In the genomic region with DNA sequence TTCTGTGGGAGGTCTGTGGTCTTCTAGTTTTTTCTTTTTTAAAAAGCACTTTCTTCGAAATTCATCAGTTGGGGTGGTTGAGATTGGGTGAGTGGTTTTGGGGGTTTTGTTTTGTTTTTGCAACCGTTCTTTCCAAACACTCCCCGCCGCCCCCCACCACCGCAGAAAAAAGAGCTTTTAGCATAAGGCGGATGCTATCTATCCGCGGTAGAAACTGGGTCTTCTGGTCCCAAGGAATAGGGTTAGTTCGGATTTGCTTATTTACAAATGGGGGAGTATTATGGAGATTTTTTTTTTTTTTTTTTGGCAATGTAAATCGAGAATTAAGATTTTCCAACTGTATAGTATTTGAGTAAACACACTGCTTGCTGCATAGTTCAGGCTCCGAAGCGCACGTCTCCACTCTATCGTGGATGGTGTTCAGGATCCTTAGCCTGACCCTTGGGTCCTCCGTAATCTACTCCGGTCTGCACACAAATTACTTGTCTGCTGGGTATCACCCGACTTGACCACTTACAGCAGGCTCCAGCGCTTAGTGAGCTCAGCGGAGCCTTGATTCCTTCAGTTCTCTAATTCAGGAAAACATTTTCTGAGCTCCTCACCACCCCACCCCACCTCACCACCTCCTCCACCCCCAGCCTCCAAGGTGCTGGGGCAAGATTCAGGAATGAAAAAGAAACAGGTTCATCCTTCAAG, we compare ENCODE assay signal across 8 cellular contexts. TPM values are rescaled to one million over a fixed set of nuclear protein-coding genes. Genes with fewer than 3 reads are reported as not detected.
DNase-seq lines count a peak whose midpoint lies in the region; ATAC-seq, FAIRE-seq and TF ChIP-seq lines count a peak whose summit lies in the region.

No MANE protein-coding gene starts in this region.

- 9 to 17% methylated on average over 19 of the region's 19 CpGs for WGBS in testis, 2 donors

- no peak overlapping the region for H2AFZ ChIP-seq in keratinocyte (ENCODE audit: control insufficient read depth, low read length)

- no peak overlapping the region for H3K27ac Mint-ChIP-seq in activated naive CD4-positive, alpha-beta T cell treated with anti-CD3 and anti-CD28 coated beads for 36 hours

- CTCF ChIA-PET in activated naive CD4-positive, alpha-beta T cell treated with anti-CD3 and anti-CD28 coated beads for 36 hours (lab: Charles Lee) = interaction anchor here (0.6 to 1.0 kb wide), 4 partner anchors 10 to 1166 kb away, joined by 3 to 8 read pairs (median 4); no protein-coding TSS in a partner anchor

- H3K4me2 ChIP-seq in keratinocyte (ENCODE audit: control insufficient read depth, extremely low read depth, insufficient read depth, low read depth, low read length) = peak overlapping the region; percentile 2

- no peaks in the 10 kb centered on the region for H3K27me3 ChIP-seq in adipocyte (replicated peaks; ENCODE audit: control insufficient read depth, insufficient read depth, low read length)
- peaks cover 54% of the 10 kb centered on the region for H3K27me3 ChIP-seq in keratinocyte (ENCODE audit: control insufficient read depth, extremely low read depth, insufficient read depth, low read length)
- H3K27me3 ChIP-seq in testis = no peaks in the 10 kb centered on the region

- peaks cover 20% of the 10 kb centered on the region for H3K4me1 Mint-ChIP-seq in activated naive CD4-positive, alpha-beta T cell treated with anti-CD3 and anti-CD28 coated beads for 36 hours (ENCODE audit: low read depth)

- no peaks in the 10 kb centered on the region for H3K9me1 ChIP-seq in keratinocyte (ENCODE audit: control insufficient read depth, extremely low read depth, insufficient read depth, low read length)

- no peaks in the 10 kb centered on the region for H3K9me3 ChIP-seq in adipocyte (ENCODE audit: control insufficient read depth, low read length)
- no peaks in the 10 kb centered on the region for H3K9me3 ChIP-seq in keratinocyte (ENCODE audit: control insufficient read depth, low read depth, low read length)
- H3K9me3 ChIP-seq in testis = no peaks in the 10 kb centered on the region

- H3K9ac ChIP-seq in adipocyte (ENCODE audit: low read length) (peak overlapping the region; percentile 78), keratinocyte (ENCODE audit: control insufficient read depth, extremely low read depth, insufficient read depth, low read length) (no peak overlapping the region)

- intact Hi-C loops in activated naive CD4-positive, alpha-beta T cell treated with anti-CD3 and anti-CD28 coated beads for 36 hours (cut with micrococcal nuclease) = loop anchor here (2.0 to 5.0 kb wide), 2 partner anchors 35 to 112 kb away; partner anchors contain the start of genes DNAJB9 and THAP5
- intact Hi-C loops in testis (cut with DNase I; ENCODE audit: low total_unique reads) = no loop called here

- TF ChIP-seq CTCF in keratinocyte (optimal IDR thresholded peaks at IDR 0.05 in 1 of 3, IDR thresholded peaks at IDR 0.05 in 1 of 3, conservative IDR thresholded peaks at IDR 0.05 in 1 of 3; ENCODE audit: extremely low read depth in 1 of 3, insufficient read depth in 2 of 3, low read length in 3 of 3) = no peak
- TF ChIP-seq CTCF in testis (IDR thresholded peaks at IDR 0.05) = no peak

- H3K27ac ChIP-seq in keratinocyte (ENCODE audit: control insufficient read depth, insufficient read depth, low read length) (no peak overlapping the region), testis (peak overlapping the region in 1 of 2 donors; percentile 45)

- no peaks in the 10 kb centered on the region for H3K36me3 ChIP-seq in adipocyte (ENCODE audit: control insufficient read depth, insufficient read depth, low read length, severe bottlenecking)
- H3K36me3 ChIP-seq in keratinocyte (ENCODE audit: control insufficient read depth in 2 of 2, extremely low read depth in 1 of 2, insufficient read depth in 2 of 2, low read length in 2 of 2) = no peaks in the 10 kb centered on the region
- no peaks in the 10 kb centered on the region for H3K36me3 ChIP-seq in testis (ENCODE audit: low read depth, missing control alignments)

- dilution Hi-C loops in keratinocyte (cut with MboI; ENCODE audit: extremely low pct_ligation_motif_present, low sequenced_read_pairs) = no loop called here

- no peak for TF ChIP-seq POLR2A in testis (IDR thresholded peaks at IDR 0.05)

- ATAC-seq in HG02970 (IDR thresholded peaks at IDR 0.05; ENCODE audit: low FRiP score, unreplicated experiment) = no peak
- no peak for ATAC-seq in GM21390 (IDR thresholded peaks at IDR 0.05; ENCODE audit: unreplicated experiment)

- peak overlapping the region; percentile 64 for H3K4me3 Mint-ChIP-seq in activated naive CD4-positive, alpha-beta T cell treated with anti-CD3 and anti-CD28 coated beads for 36 hours

- H3K27me3 Mint-ChIP-seq in activated naive CD4-positive, alpha-beta T cell treated with anti-CD3 and anti-CD28 coated beads for 36 hours (ENCODE audit: low read depth) = peaks cover 37% of the 10 kb centered on the region

- H3K4me3 ChIP-seq in adipocyte (ENCODE audit: low read length) (peak overlapping the region; percentile 67), keratinocyte (ENCODE audit: control insufficient read depth in 2 of 3, extremely low read depth in 1 of 3, insufficient read depth in 2 of 3, low read depth in 1 of 3, low read length in 3 of 3) (no peak overlapping the region), testis (peak overlapping the region; percentile 42 to 64)

- no peak for FAIRE-seq in keratinocyte (lab: Jason Lieb, UNC)

- no peaks in the 10 kb centered on the region for H3K79me2 ChIP-seq in keratinocyte (ENCODE audit: control insufficient read depth, insufficient read depth, low read length)

- no peak for DNase-seq in activated naive CD4-positive, alpha-beta T cell treated with anti-CD3 and anti-CD28 coated beads for 36 hours
- no peak for DNase-seq in activated naive CD4-positive, alpha-beta T cell treated with Interleukin-2 at 50 U/mL for 16 hours
- DNase-seq in adipocyte (ENCODE audit: low read depth) (peak; percentile 1), keratinocyte (ENCODE audit: low read depth, low spot score) (no peak), testis (no peak), RPMI8226 (no peak)

- no peaks in the 10 kb centered on the region for H3K9me3 Mint-ChIP-seq in activated naive CD4-positive, alpha-beta T cell treated with anti-CD3 and anti-CD28 coated beads for 36 hours

- H3K4me1 ChIP-seq in adipocyte (ENCODE audit: control insufficient read depth, insufficient read depth, low read length) (peaks cover 53% of the 10 kb centered on the region), keratinocyte (ENCODE audit: control insufficient read depth, extremely low read depth, insufficient read depth, low read length) (peaks cover 10% of the 10 kb centered on the region), testis (peaks cover 4% of the 10 kb centered on the region)

- H3K36me3 Mint-ChIP-seq in activated naive CD4-positive, alpha-beta T cell treated with anti-CD3 and anti-CD28 coated beads for 36 hours (ENCODE audit: low read depth) = no peaks in the 10 kb centered on the region

- H4K20me1 ChIP-seq in keratinocyte (ENCODE audit: control insufficient read depth, extremely low read depth, insufficient read depth, low read length) = no peaks in the 10 kb centered on the region

RNA-seq across cellular contexts. Expression of gene NRCAM, which starts 0.8 kb away (rescaled TPM):
- 1 to 10 TPM in 1 of 2 experiments, under 1 TPM in 1; 0.81 to 1.0 TPM for total RNA-seq in activated naive CD4-positive, alpha-beta T cell treated with anti-CD3 and anti-CD28 coated beads for 36 hours
- polyA plus RNA-seq in keratinocyte = 4.0 to 5.2 TPM (median 4.3 TPM) in 3 replicates
- 0.67 TPM for polyA plus RNA-seq in keratinocyte (2011; ENCODE audit: low read depth)
- 2.4 and 4.9 TPM in 2 replicates for polyA plus RNA-seq in keratinocyte (2011; cell fraction: cytosol; rRNA removed)
- 7.0 and 7.2 TPM in 2 replicates for polyA plus RNA-seq in keratinocyte (2011; cell fraction: nucleus; rRNA removed)
- polyA plus RNA-seq in keratinocyte (2012; ENCODE audit: low replicate concordance) = 0.93 and 3.9 TPM in 2 replicates
- 4.9 to 8.4 TPM (median 5.9 TPM) in 3 replicates for polyA minus RNA-seq in keratinocyte
- 7.3 TPM for polyA minus RNA-seq in keratinocyte (2011; cell fraction: cytosol; rRNA and poly(A)+ RNA removed)
- polyA minus RNA-seq in keratinocyte (2011; cell fraction: nucleus; rRNA and poly(A)+ RNA removed) = 9.3 and 16.8 TPM in 2 replicates
- 1 to 10 TPM; 7.4 to 7.6 TPM for total RNA-seq in testis
- polyA plus RNA-seq in testis (ENCODE audit: insufficient read depth, low read depth, low replicate concordance) = 11.4 TPM

Comparison
In these comparisons a context has a peak if more than half of its experiments do, and no peak if none do; other contexts are left out.
1. H3K4me3 ChIP-seq: peak in adipocyte (single experiment) and testis (2 of 2); none in keratinocyte (0 of 3).
2. RNA of gene NRCAM, which starts 0.8 kb away (total RNA-seq): 7.4 to 7.6 TPM in testis; 0.81 to 1.0 TPM in activated naive CD4-positive, alpha-beta T cell treated with anti-CD3 and anti-CD28 coated beads for 36 hours; every median in the first group is over 4 times any median in the second.